In the genomic region with DNA sequence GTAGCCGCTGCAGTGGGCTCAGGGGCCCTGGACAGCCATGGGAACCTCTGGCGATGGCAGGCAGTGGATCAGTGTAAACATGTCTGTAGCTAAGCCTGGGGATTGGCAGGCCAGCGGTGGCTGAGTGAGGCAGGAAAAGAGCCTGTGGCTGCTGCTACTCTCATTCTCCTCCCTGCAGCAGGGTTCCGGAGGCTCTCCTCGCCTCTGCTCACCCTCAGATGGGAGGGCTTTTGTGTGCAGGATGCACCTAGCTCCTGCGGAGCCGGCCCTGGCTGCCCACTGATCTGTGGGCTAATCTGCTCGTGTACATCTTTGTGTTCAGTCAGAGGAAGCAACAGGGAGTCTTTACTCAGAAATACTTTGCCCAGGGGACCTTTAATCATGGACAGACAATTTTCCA, we compare ENCODE assay signal across 22 cellular contexts. TPM values are rescaled to one million over a fixed set of nuclear protein-coding genes. Genes with fewer than 3 reads are reported as not detected.
DNase-seq lines count a peak whose midpoint lies in the region; ATAC-seq and TF ChIP-seq lines count a peak whose summit lies in the region.
"Had no signal": no experiment of that assay in that cellular context is flagged by ENCODE, and none has a peak within 500 bp of the region (broad histone marks: within the 10 kb centered on the region; RNA-seq: fewer than 3 reads in every experiment).

No MANE protein-coding gene starts in this region.

- peak overlapping the region; percentile 30 to 62 for H3K27ac ChIP-seq in thoracic aorta
- H3K27ac ChIP-seq: SJCRH30 had no signal

- no peak for TF ChIP-seq CTCF in thoracic aorta (IDR thresholded peaks at IDR 0.05)

- intact Hi-C loops in activated CD4-positive, alpha-beta T cell treated with anti-CD3 and anti-CD28 coated beads, Interleukin-2, amount 10 ng/mL, durations not matched to agents 24 days and 14 days (cut with micrococcal nuclease): no loop called here

- no peak overlapping the region for H3K27ac Mint-ChIP-seq in activated CD8-positive, alpha-beta memory T cell treated with anti-CD3 and anti-CD28 coated beads, Interleukin-2, amount 10 ng/mL, durations not matched to agents 7 days and 5 days
- H3K27ac Mint-ChIP-seq in activated CD4-positive, alpha-beta T cell treated with anti-CD3 and anti-CD28 coated beads, Interleukin-2, amount 10 ng/mL, durations not matched to agents 24 days and 14 days: no peak overlapping the region

- H3K9me3 Mint-ChIP-seq in activated CD8-positive, alpha-beta memory T cell treated with anti-CD3 and anti-CD28 coated beads, Interleukin-2, amount 10 ng/mL, durations not matched to agents 7 days and 5 days (ENCODE audit: low read depth): peaks cover 1% of the 10 kb centered on the region
- H3K9me3 Mint-ChIP-seq in activated CD4-positive, alpha-beta T cell treated with anti-CD3 and anti-CD28 coated beads, Interleukin-2, amount 10 ng/mL, durations not matched to agents 24 days and 14 days: no peaks in the 10 kb centered on the region

- H3K4me1 ChIP-seq in thoracic aorta (ENCODE audit: control insufficient read depth in 1 of 2, low read depth in 2 of 2): peaks cover 16 to 27% of the 10 kb centered on the region in 2 donors
- H3K4me1 ChIP-seq: SJCRH30 had no signal

- H3K9me3 ChIP-seq in thoracic aorta: no peaks in the 10 kb centered on the region
- H3K9me3 ChIP-seq: SJCRH30 had no signal

- H3K4me3 Mint-ChIP-seq in activated CD8-positive, alpha-beta memory T cell treated with anti-CD3 and anti-CD28 coated beads, Interleukin-2, amount 10 ng/mL, durations not matched to agents 7 days and 5 days: no peak overlapping the region
- no peak overlapping the region for H3K4me3 Mint-ChIP-seq in activated CD4-positive, alpha-beta T cell treated with anti-CD3 and anti-CD28 coated beads, Interleukin-2, amount 10 ng/mL, durations not matched to agents 24 days and 14 days

- ATAC-seq in activated CD8-positive, alpha-beta memory T cell treated with anti-CD3 and anti-CD28 coated beads, Interleukin-2, amount 10 ng/mL, durations not matched to agents 7 days and 5 days: no peak
- no peak for ATAC-seq in thoracic aorta (ENCODE audit: insufficient number of reproducible peaks, low FRiP score, low read depth)
- ATAC-seq: SK-N-SH treated with all-trans-retinoic acid at 6 μM for 48 hours had no signal

- peaks cover 41% of the 10 kb centered on the region for H3K27me3 Mint-ChIP-seq in activated CD8-positive, alpha-beta memory T cell treated with anti-CD3 and anti-CD28 coated beads, Interleukin-2, amount 10 ng/mL, durations not matched to agents 7 days and 5 days
- H3K27me3 Mint-ChIP-seq in activated CD4-positive, alpha-beta T cell treated with anti-CD3 and anti-CD28 coated beads, Interleukin-2, amount 10 ng/mL, durations not matched to agents 24 days and 14 days: peaks cover 29% of the 10 kb centered on the region

- H3K4me1 Mint-ChIP-seq in activated CD8-positive, alpha-beta memory T cell treated with anti-CD3 and anti-CD28 coated beads, Interleukin-2, amount 10 ng/mL, durations not matched to agents 7 days and 5 days: no peaks in the 10 kb centered on the region
- no peaks in the 10 kb centered on the region for H3K4me1 Mint-ChIP-seq in activated CD4-positive, alpha-beta T cell treated with anti-CD3 and anti-CD28 coated beads, Interleukin-2, amount 10 ng/mL, durations not matched to agents 24 days and 14 days

- CTCF ChIA-PET in activated CD8-positive, alpha-beta memory T cell treated with anti-CD3 and anti-CD28 coated beads, Interleukin-2, amount 10 ng/mL, durations not matched to agents 7 days and 5 days (lab: Charles Lee): no interaction called here

- no peaks in the 10 kb centered on the region for H3K36me3 ChIP-seq in thoracic aorta
- H3K36me3 ChIP-seq: SJCRH30 had no signal

- no peaks in the 10 kb centered on the region for H3K27me3 ChIP-seq in thoracic aorta (replicated peaks; ENCODE audit: insufficient read depth)

- H3K4me3 ChIP-seq in thoracic aorta: no peak overlapping the region
- H3K4me3 ChIP-seq: SJCRH30 had no signal

- no peaks in the 10 kb centered on the region for H3K36me3 Mint-ChIP-seq in activated CD8-positive, alpha-beta memory T cell treated with anti-CD3 and anti-CD28 coated beads, Interleukin-2, amount 10 ng/mL, durations not matched to agents 7 days and 5 days
- H3K36me3 Mint-ChIP-seq in activated CD4-positive, alpha-beta T cell treated with anti-CD3 and anti-CD28 coated beads, Interleukin-2, amount 10 ng/mL, durations not matched to agents 24 days and 14 days (ENCODE audit: low read depth): no peaks in the 10 kb centered on the region

- DNase-seq in activated CD8-positive, alpha-beta memory T cell treated with anti-CD3 and anti-CD28 coated beads for 24 hours: peak; percentile 42
- no peak for DNase-seq in activated CD8-positive, alpha-beta memory T cell treated with anti-CD3 and anti-CD28 coated beads, Interleukin-2, amount 10 ng/mL, durations not matched to agents 7 days and 5 days
- DNase-seq in NCI-H146 (lab: John Stamatoyannopoulos, UW) (peak; percentile 70), islet precursor cell (peak; percentile 53), thoracic aorta (ENCODE audit: low spot score) (no peak), AG08396 (ENCODE audit: low spot score) (no peak), NCI-H526 treated with DMSO at 0.1 percent for 48 hours (lab: John Stamatoyannopoulos, UW) (no peak)
- no peak for DNase-seq in activated CD4-positive, alpha-beta T cell treated with anti-CD3 and anti-CD28 coated beads, Interleukin-2, amount 10 ng/mL, durations not matched to agents 24 days and 14 days
- DNase-seq: 8988T, ACHN, DMS153, DND-41, KBM-7, MV-4-11, NCI-H1105, NCI-H1694, NCI-H2029 treated with DMSO at 0.1 percent for 48 hours, SJCRH30 had no signal

RNA-seq across cellular contexts. Expression of gene GALNT8, which starts 59.5 kb away (rescaled TPM):
- 1 to 10 TPM in 1 of 2 experiments, under 1 TPM in 1; 0.85 to 1.1 TPM for total RNA-seq in activated CD8-positive, alpha-beta memory T cell treated with anti-CD3 and anti-CD28 coated beads, Interleukin-2, amount 10 ng/mL, durations not matched to agents 7 days and 5 days
- 1 to 10 TPM; 1.9 to 4.5 TPM for total RNA-seq in thoracic aorta
- total RNA-seq in activated CD4-positive, alpha-beta T cell treated with anti-CD3 and anti-CD28 coated beads, Interleukin-2, amount 10 ng/mL, durations not matched to agents 24 days and 14 days: 0.82 and 0.99 TPM in 2 replicates
- total RNA-seq: LHCN-M2, MCF 10A, NCI-H460 had no signal

Comparison
In these comparisons a context has a peak if more than half of its experiments do, and no peak if none do; other contexts are left out.
1. DNase-seq: peak in activated CD8-positive, alpha-beta memory T cell treated with anti-CD3 and anti-CD28 coated beads for 24 hours (single experiment), NCI-H146 (single experiment) and islet precursor cell (single experiment); none in activated CD8-positive, alpha-beta memory T cell treated with anti-CD3 and anti-CD28 coated beads, Interleukin-2, amount 10 ng/mL, durations not matched to agents 7 days and 5 days (single experiment), thoracic aorta (single experiment), activated CD4-positive, alpha-beta T cell treated with anti-CD3 and anti-CD28 coated beads, Interleukin-2, amount 10 ng/mL, durations not matched to agents 24 days and 14 days (single experiment), AG08396 (single experiment) and NCI-H526 treated with DMSO at 0.1 percent for 48 hours (single experiment).